In the genomic region with DNA sequence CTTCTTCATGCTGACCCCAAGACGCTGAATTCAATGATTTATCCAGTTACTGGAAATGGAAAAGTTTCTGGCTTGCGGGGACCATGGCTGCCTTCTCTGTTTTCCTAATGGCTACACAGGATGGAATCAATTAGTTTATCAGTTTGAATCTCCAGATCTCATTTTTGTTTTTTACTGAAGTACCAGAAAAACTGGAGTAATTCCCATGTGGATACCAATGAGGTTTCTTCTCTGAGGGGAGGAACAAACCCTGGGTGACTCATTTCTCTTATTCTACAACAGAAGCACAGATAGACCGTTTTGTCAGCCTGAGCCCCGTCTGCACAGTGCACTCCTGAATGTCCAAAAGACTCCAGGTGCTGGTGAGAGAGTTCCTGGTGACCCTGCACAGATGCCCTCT, we compare ENCODE assay signal across 14 cellular contexts. TPM values are rescaled to one million over a fixed set of nuclear protein-coding genes. Genes with fewer than 3 reads are reported as not detected.
DNase-seq lines count a peak whose midpoint lies in the region; ATAC-seq and TF ChIP-seq lines count a peak whose summit lies in the region.
"Had no signal": no experiment of that assay in that cellular context is flagged by ENCODE, and none has a peak within 500 bp of the region (broad histone marks: within the 10 kb centered on the region; RNA-seq: fewer than 3 reads in every experiment).

No MANE protein-coding gene starts in this region.

- no peak for TF ChIP-seq CTCF in heart right ventricle (IDR thresholded peaks at IDR 0.05)

- no peak overlapping the region for H2BK12ac ChIP-seq in mesenchymal stem cell (ENCODE audit: low read length in 2 of 2)

- H2AK5ac ChIP-seq in mesenchymal stem cell (ENCODE audit: low read length, severe bottlenecking), result no peak overlapping the region

- H3K27ac Mint-ChIP-seq in central memory CD8-positive, alpha-beta T cell (ENCODE audit: low read depth), result peak overlapping the region; percentile 74

- H2AFZ ChIP-seq in mesenchymal stem cell (ENCODE audit: low read depth, low read length), result no peak overlapping the region

- no peak overlapping the region for H4K91ac ChIP-seq in mesenchymal stem cell (ENCODE audit: low read length)

- peaks cover 53% of the 10 kb centered on the region for H3K4me1 Mint-ChIP-seq in central memory CD8-positive, alpha-beta T cell

- no peak overlapping the region for H2BK15ac ChIP-seq in mesenchymal stem cell (ENCODE audit: low read depth, poor library complexity, severe bottlenecking)

- H3K9me3 ChIP-seq in mesenchymal stem cell (ENCODE audit: control insufficient read depth, low read length) (peaks cover 40% of the 10 kb centered on the region), heart right ventricle (peaks cover 0 to 4% (median 0%) of the 10 kb centered on the region in 11 donors)
- H3K9me3 ChIP-seq: transverse colon had no signal

- no peaks in the 10 kb centered on the region for H3K9me3 Mint-ChIP-seq in central memory CD8-positive, alpha-beta T cell

- intact Hi-C loops in heart right ventricle (cut with DNase I), result no loop called here

- H3K4me1 ChIP-seq in mesenchymal stem cell (ENCODE audit: control insufficient read depth, insufficient read depth, low read depth, low read length), result peaks cover 8% of the 10 kb centered on the region
- peaks cover 0 to 39% (median 21%) of the 10 kb centered on the region in 9 donors for H3K4me1 ChIP-seq in heart right ventricle

- no peak overlapping the region for H2BK120ac ChIP-seq in mesenchymal stem cell (ENCODE audit: low read depth, low read length)

- no peaks in the 10 kb centered on the region for H3K27me3 ChIP-seq in mesenchymal stem cell (ENCODE audit: control insufficient read depth in 1 of 2, insufficient read depth in 1 of 2, low read length in 2 of 2)
- no peaks in the 10 kb centered on the region for H3K27me3 ChIP-seq in heart right ventricle
- H3K27me3 ChIP-seq: transverse colon had no signal

- H3K79me1 ChIP-seq in mesenchymal stem cell (replicated peaks; ENCODE audit: low read length, poor library complexity, severe bottlenecking), result peaks cover 24% of the 10 kb centered on the region

- H3K4ac ChIP-seq in mesenchymal stem cell (ENCODE audit: low read depth in 1 of 2, low read length in 2 of 2), result no peak overlapping the region

- no peak overlapping the region for H3K14ac ChIP-seq in mesenchymal stem cell (ENCODE audit: low read length in 2 of 2)

- H2BK5ac ChIP-seq in mesenchymal stem cell (ENCODE audit: low read depth, low read length, poor library complexity, severe bottlenecking), result no peak overlapping the region

- 86% methylated on average over 4 of the region's 4 CpGs for WGBS in mesenchymal stem cell
- WGBS in heart right ventricle, 2 donors, result 84 to 89% methylated on average over 4 of the region's 4 CpGs

- H3K9ac ChIP-seq in mesenchymal stem cell (ENCODE audit: low read length), result peak overlapping the region; percentile 48

- no peak overlapping the region for H4K8ac ChIP-seq in mesenchymal stem cell (ENCODE audit: low read length)

- DNase-seq in AG20443 (ENCODE audit: low spot score) (peak; percentile 16), LHCN-M2 (ENCODE audit: low read depth) (peak; percentile 49), mesenchymal stem cell (no peak), heart right ventricle (no peak), NCI-H1417 treated with DMSO at 0.1 percent for 48 hours (lab: John Stamatoyannopoulos, UW) (no peak), NCI-H187 (lab: John Stamatoyannopoulos, UW) (no peak)
- no peak for DNase-seq in central memory CD8-positive, alpha-beta T cell (ENCODE audit: low spot score in 2 of 2)
- DNase-seq: activated CD4-positive, CD25-positive, alpha-beta regulatory T cell treated with anti-CD3 and anti-CD28 coated beads, Interleukin-2, amount 50 U/mL, for 72 hours; NCI-H1092 treated with DMSO at 0.1 percent for 48 hours; OCI-M1; stimulated activated CD4-positive, alpha-beta T cell treated with anti-CD3 and anti-CD28 coated beads, Interleukin-15, amount 100 ng/mL, for 24 hours; transverse colon had no signal

- no peak for ATAC-seq in central memory CD8-positive, alpha-beta T cell (replicated peaks; ENCODE audit: extremely low read depth, poor library complexity, severe bottlenecking)
- ATAC-seq in heart right ventricle (no peak), GM18502 (IDR thresholded peaks at IDR 0.05; ENCODE audit: poor library complexity, unreplicated experiment) (no peak)

- H3K4me3 ChIP-seq in mesenchymal stem cell (ENCODE audit: insufficient read depth in 1 of 2, low read depth in 1 of 2, low read length in 2 of 2) (peak overlapping the region in 1 of 2 experiments; percentile 52), heart right ventricle (no peak overlapping the region)
- H3K4me3 ChIP-seq: lung, transverse colon had no signal

- no peak overlapping the region for H3K18ac ChIP-seq in mesenchymal stem cell (ENCODE audit: low read depth in 1 of 2, low read length in 2 of 2)

- H3K27me3 Mint-ChIP-seq in central memory CD8-positive, alpha-beta T cell, result no peaks in the 10 kb centered on the region

- no peak overlapping the region for H3K4me2 ChIP-seq in mesenchymal stem cell (ENCODE audit: low read length, poor library complexity, severe bottlenecking)

- H3K4me3 Mint-ChIP-seq in central memory CD8-positive, alpha-beta T cell, result no peak overlapping the region

- peaks cover 28% of the 10 kb centered on the region for H3K36me3 Mint-ChIP-seq in central memory CD8-positive, alpha-beta T cell (ENCODE audit: insufficient read depth)

- H3K27ac ChIP-seq in mesenchymal stem cell (ENCODE audit: low read length, poor library complexity, severe bottlenecking) (no peak overlapping the region), heart right ventricle (no peak overlapping the region)
- H3K27ac ChIP-seq: transverse colon had no signal

- peaks cover 36 to 55% of the 10 kb centered on the region in 2 experiments for H3K36me3 ChIP-seq in mesenchymal stem cell (ENCODE audit: control insufficient read depth in 1 of 2, insufficient read depth in 2 of 2, low read depth in 1 of 2, low read length in 2 of 2)
- peaks cover 0 to 49% (median 9%) of the 10 kb centered on the region in 9 donors for H3K36me3 ChIP-seq in heart right ventricle

- no peak overlapping the region for H3K23ac ChIP-seq in mesenchymal stem cell (ENCODE audit: low read length in 2 of 2)

RNA-seq across cellular contexts. Expression of a gene that starts 3.4 kb away (rescaled TPM):
- total RNA-seq in LHCN-M2 (2014; rRNA removed) (29.2 and 33.3 TPM in 2 replicates), heart right ventricle (10 to 100 TPM in 7 of 10 donors, 1 to 10 TPM in 3; 7.7 to 14.2 (median 11.1) TPM)
- polyA plus RNA-seq in LHCN-M2 (2012), result 5.4 TPM
- 11.1 TPM for polyA plus RNA-seq in mesenchymal stem cell (2013, experiment 1 of 2)
- polyA plus RNA-seq in mesenchymal stem cell (2013, experiment 2 of 2), result 11.3 TPM
- polyA plus RNA-seq in heart right ventricle, result 10 to 100 TPM in 1 of 2 donors, 1 to 10 TPM in 1; 6.4 to 11.8 TPM

Comparison
In these comparisons a context has a peak if more than half of its experiments do, and no peak if none do; other contexts are left out.
1. DNase-seq: peak in AG20443 (single experiment) and LHCN-M2 (single experiment); none in central memory CD8-positive, alpha-beta T cell (0 of 2), mesenchymal stem cell (single experiment), heart right ventricle (0 of 2), NCI-H1417 treated with DMSO at 0.1 percent for 48 hours (single experiment) and NCI-H187 (0 of 2).